1 cellular context compared by ENCODE assay signal in genomic region chr6:155832596-155832995, GRCh38.
TF ChIP-seq lines count a peak whose summit lies in the region.

No MANE protein-coding gene starts in this region.

TF ChIP-seq in K562, 482 proteins besides CTCF, POLR2A, EP300 and RAD21 (continued from another document):
- no peak for TF ChIP-seq ZBTB2 (IDR thresholded peaks at IDR 0.05)
- TF ChIP-seq ZEB2 (IDR thresholded peaks at IDR 0.05), result no peak
- TF ChIP-seq DPF2 (IDR thresholded peaks at IDR 0.05), result no peak
- no peak for TF ChIP-seq HDGF (IDR thresholded peaks at IDR 0.05)
- TF ChIP-seq ZNF311 (CRISPR knock-in tag; IDR thresholded peaks at IDR 0.05), result no peak
